ENCODE assay signal across 2 cellular contexts in genomic region chr21:14669092-14669491, GRCh38.
DNase-seq lines count a peak whose midpoint lies in the region; ATAC-seq, FAIRE-seq and TF ChIP-seq lines count a peak whose summit lies in the region.
"Not testable (repeated sequence)": the region's sequence is repeated elsewhere in the genome, so short reads cannot be mapped to it uniquely, and the experiment has no call there.

No MANE protein-coding gene starts in this region.

- not testable (repeated sequence) for H3K4me3 ChIP-seq in K562

- BruUV-seq in K562 (replicated peaks; lab: Mats Ljungman, UMichigan), result not testable (repeated sequence)

- not testable (repeated sequence) for H3K36me3 ChIP-seq in K562 (ENCODE audit: control insufficient read depth, insufficient read depth, low read length)

- H3K4me2 ChIP-seq in K562 (ENCODE audit: insufficient read depth, low read length), result not testable (repeated sequence)

- peaks cover 0 to 13% of the 10 kb centered on the region in 2 experiments; a peak in 3 of 5 replicates for H3K4me1 ChIP-seq in K562 (replicated peaks in 1 of 2; ENCODE audit: control insufficient read depth in 2 of 2, insufficient read depth in 2 of 2, low read length in 2 of 2)

- not testable (repeated sequence) for H3K9me3 ChIP-seq in K562 (replicated peaks; ENCODE audit: control insufficient read depth, insufficient read depth, low read depth, low read length)

- not testable (repeated sequence) for ATAC-seq in K562

- not testable (repeated sequence) for TF ChIP-seq RAD21 in K562 (CRISPR knock-in tag; conservative IDR thresholded peaks at IDR 0.05 in 1 of 2, IDR thresholded peaks at IDR 0.05 in 1 of 2)

- not testable (repeated sequence) for H3K27me3 Mint-ChIP-seq in activated naive CD4-positive, alpha-beta T cell treated with anti-CD3 and anti-CD28 coated beads for 36 hours (ENCODE audit: low read depth)

- not testable (repeated sequence) for H3K79me2 ChIP-seq in K562 (ENCODE audit: control insufficient read depth, insufficient read depth, low read length)

- CTCF ChIA-PET in activated naive CD4-positive, alpha-beta T cell treated with anti-CD3 and anti-CD28 coated beads for 36 hours (lab: Charles Lee); K562 (lab: Yijun Ruan, JAX; ENCODE audit: low intra/inter-chr PET ratio): not testable (repeated sequence)

- not testable (repeated sequence) for H4K20me1 ChIP-seq in K562 (replicated peaks; ENCODE audit: control insufficient read depth, insufficient read depth, low read length)

- in situ Hi-C loops in K562 (cut with MboI), result loop anchor here (25.0 kb wide), 1 partner anchor 1182 kb away; no protein-coding TSS in a partner anchor

- 82% methylated on average over 3 of the region's 3 CpGs for WGBS in K562 (ENCODE audit: insufficient coverage, low coverage, missing lambda C conversion rate)

- peak overlapping the region; percentile 46 for H3K27ac Mint-ChIP-seq in activated naive CD4-positive, alpha-beta T cell treated with anti-CD3 and anti-CD28 coated beads for 36 hours

- not testable (repeated sequence) for H3K27ac ChIP-seq in K562 (ENCODE audit: extremely low read depth, low read depth, low read length)

- H3K9me1 ChIP-seq in K562 (ENCODE audit: control insufficient read depth, insufficient read depth, low read length), result not testable (repeated sequence)

- intact Hi-C loops in activated naive CD4-positive, alpha-beta T cell treated with anti-CD3 and anti-CD28 coated beads for 36 hours (cut with micrococcal nuclease); K562 (cut with micrococcal nuclease): not testable (repeated sequence)

- POLR2A ChIA-PET in K562 (lab: Yijun Ruan, JAX), result not testable (repeated sequence)

- TF ChIP-seq CTCF in K562 (IDR thresholded peaks at IDR 0.05 in 2 of 3, conservative IDR thresholded peaks at IDR 0.05 in 1 of 3; ENCODE audit: insufficient read depth in 2 of 3, low read depth in 1 of 3, low read length in 3 of 3), result not testable (repeated sequence)

- not testable (repeated sequence) for TF ChIP-seq POLR2A in K562 (conservative IDR thresholded peaks at IDR 0.05)

- not testable (repeated sequence) for H3K27me3 ChIP-seq in K562 (ENCODE audit: control insufficient read depth in 2 of 2, insufficient read depth in 2 of 2, low read length in 2 of 2)

- not testable (repeated sequence) for TF ChIP-seq EP300 in K562 (IDR thresholded peaks at IDR 0.05; ENCODE audit: low read length)

- not testable (repeated sequence) for DNase-seq in activated naive CD4-positive, alpha-beta T cell treated with anti-CD3 and anti-CD28 coated beads for 36 hours; K562 (ENCODE audit: extremely low read depth in 1 of 4, low spot score in 3 of 4)

- not testable (repeated sequence) for H3K4me1 Mint-ChIP-seq in activated naive CD4-positive, alpha-beta T cell treated with anti-CD3 and anti-CD28 coated beads for 36 hours (ENCODE audit: low read depth)

- FAIRE-seq in K562 (lab: Jason Lieb, UNC), result not testable (repeated sequence)

- H3K4me3 Mint-ChIP-seq in activated naive CD4-positive, alpha-beta T cell treated with anti-CD3 and anti-CD28 coated beads for 36 hours, result not testable (repeated sequence)

- H2AFZ ChIP-seq in K562 (ENCODE audit: low read depth, low read length), result not testable (repeated sequence)

- not testable (repeated sequence) for H3K9ac ChIP-seq in K562 (ENCODE audit: insufficient read depth in 1 of 2, low read depth in 2 of 2, low read length in 2 of 2)

- not testable (repeated sequence) for H3K9me3 Mint-ChIP-seq in activated naive CD4-positive, alpha-beta T cell treated with anti-CD3 and anti-CD28 coated beads for 36 hours

- not testable (repeated sequence) for H3K36me3 Mint-ChIP-seq in activated naive CD4-positive, alpha-beta T cell treated with anti-CD3 and anti-CD28 coated beads for 36 hours (ENCODE audit: low read depth)

TF ChIP-seq in K562, 482 proteins besides CTCF, POLR2A, EP300 and RAD21:
- TF ChIP-seq ZNF146 (CRISPR knock-in tag; IDR thresholded peaks at IDR 0.05; ENCODE audit: unreplicated experiment) (peak; percentile 95), BCOR (IDR thresholded peaks at IDR 0.05) (peak; percentile 56), RBM25 (IDR thresholded peaks at IDR 0.05; ENCODE audit: low read depth, low read length, severe bottlenecking) (peak; percentile 15)
